Comparison of ENCODE assay signal across 8 cellular contexts in genomic region chr6:28789553-28790083, GRCh38.
DNase-seq lines count a peak whose midpoint lies in the region; ATAC-seq, FAIRE-seq and TF ChIP-seq lines count a peak whose summit lies in the region.

No MANE protein-coding gene starts in this region.

- WGBS in HepG2 (ENCODE audit: low lambda C conversion rate), result 18% methylated on average over 20 of the region's 20 CpGs

- peaks cover 6 to 41% of the 10 kb centered on the region in 2 experiments for H3K27me3 ChIP-seq in HepG2 (ENCODE audit: control insufficient read depth in 1 of 2, insufficient read depth in 2 of 2, low read length in 2 of 2)

- peaks cover 44% of the 10 kb centered on the region for H3K4me1 ChIP-seq in HepG2 (ENCODE audit: insufficient read depth, low read length)

- intact Hi-C loops in HepG2 (cut with micrococcal nuclease; ENCODE audit: unreplicated experiment), result no loop called here

- H3K36me3 Mint-ChIP-seq in activated naive CD4-positive, alpha-beta T cell treated with anti-CD3 and anti-CD28 coated beads, Interleukin-2, amount 50 U/mL, for 72 hours, result peaks cover 46 to 54% of the 10 kb centered on the region in 2 donors

- peak; percentile 71 for FAIRE-seq in HepG2 (lab: Jason Lieb, UNC)

- TF ChIP-seq POLR2A in HepG2 (IDR thresholded peaks at IDR 0.05; ENCODE audit: insufficient read depth in 1 of 2, low read depth in 2 of 2, low read length in 2 of 2), result no peak

- peak overlapping the region; percentile 20; the same call in 1 of the 2 replicates for H3K9ac ChIP-seq in HepG2 (ENCODE audit: insufficient read depth, low read depth, low read length)

- TF ChIP-seq CTCF in HepG2 (CRISPR knock-in tag; IDR thresholded peaks at IDR 0.05), result no peak

- CTCF ChIA-PET in HepG2 (lab: Yijun Ruan, JAX; ENCODE audit: low intra/inter-chr PET ratio, low total read pairs), result no interaction called here

- BruUV-seq in HepG2 (replicated peaks; lab: Mats Ljungman, UMichigan), result no TSS peak

- 0 out of 2 replicates have a peak, but pooled peaks cover 3% of the 10 kb centered on the region for H3K9me3 ChIP-seq in HepG2 (ENCODE audit: low read length)

- in situ Hi-C loops in HepG2 (cut with HindIII; ENCODE audit: extremely low pct_ligation_motif_present, low pct_unique_long_range_greater_than_20kb), result no loop called here

- peak overlapping the region; percentile 52 to 99 for H3K27ac Mint-ChIP-seq in activated naive CD4-positive, alpha-beta T cell treated with anti-CD3 and anti-CD28 coated beads, Interleukin-2, amount 50 U/mL, for 72 hours

- H3K4me2 ChIP-seq in HepG2 (ENCODE audit: low read depth, low read length), result peak overlapping the region; percentile 74

- no peaks in the 10 kb centered on the region for H3K79me2 ChIP-seq in HepG2 (ENCODE audit: insufficient read depth, low read length)

- POLR2A ChIA-PET in HepG2 (lab: Yijun Ruan, JAX), result interaction anchor here (1.5 kb wide), 1 partner anchor 31 kb away, joined by 3 read pairs; no protein-coding TSS in a partner anchor

- peaks cover 16 to 25% of the 10 kb centered on the region in 2 donors for H3K9me3 Mint-ChIP-seq in activated naive CD4-positive, alpha-beta T cell treated with anti-CD3 and anti-CD28 coated beads, Interleukin-2, amount 50 U/mL, for 72 hours

- peak overlapping the region; percentile 66 to 81 (median 76) for H3K4me3 ChIP-seq in HepG2 (replicated peaks in 1 of 3; ENCODE audit: insufficient read depth in 1 of 3, low read depth in 2 of 3, low read length in 3 of 3)

- TF ChIP-seq EP300 in HepG2 (IDR thresholded peaks at IDR 0.05; ENCODE audit: low read depth in 2 of 2, low read length in 2 of 2), result no peak
- no peak for TF ChIP-seq EP300 in HepG2 (CRISPR knock-in tag; IDR thresholded peaks at IDR 0.05; ENCODE audit: borderline replicate concordance)

- H3K27ac ChIP-seq in HepG2 (ENCODE audit: extremely low read length, insufficient read depth, low read length), result no peak overlapping the region

- no peaks in the 10 kb centered on the region for H3K36me3 ChIP-seq in HepG2 (replicated peaks in 1 of 2; ENCODE audit: control insufficient read depth in 1 of 2, insufficient read depth in 2 of 2, low read length in 2 of 2)

- peak overlapping the region; percentile 6 for H2AFZ ChIP-seq in HepG2 (ENCODE audit: low read length)

- TF ChIP-seq RAD21 in HepG2 (CRISPR knock-in tag; IDR thresholded peaks at IDR 0.05), result no peak

- peak; percentile 9 to 75 for ATAC-seq in activated naive CD4-positive, alpha-beta T cell treated with anti-CD3 and anti-CD28 coated beads, Interleukin-2, amount 50 U/mL, for 72 hours
- ATAC-seq in HepG2 (peak; percentile 42), HG02759 (IDR thresholded peaks at IDR 0.05; ENCODE audit: unreplicated experiment) (no peak), GM18511 (IDR thresholded peaks at IDR 0.05; ENCODE audit: unreplicated experiment) (no peak), HG03108 (IDR thresholded peaks at IDR 0.05; ENCODE audit: unreplicated experiment) (no peak)

- no peaks in the 10 kb centered on the region for H4K20me1 ChIP-seq in HepG2 (ENCODE audit: insufficient read depth, low read length)

- DNase-seq in activated T-cell treated with anti-CD3 and anti-CD28 coated beads for 24 hours (ENCODE audit: low read depth) (peak; percentile 31), activated T-cell treated with anti-CD3 and anti-CD28 coated beads for 4 hours (no peak), NCI-H446 treated with DMSO at 0.1 percent for 48 hours (lab: John Stamatoyannopoulos, UW) (peak; percentile 9), HepG2 (ENCODE audit: low spot score) (peak; percentile 80)
- peak in 1 of 2 donors; percentile 50 for DNase-seq in activated naive CD4-positive, alpha-beta T cell treated with anti-CD3 and anti-CD28 coated beads, Interleukin-2, amount 50 U/mL, for 72 hours (ENCODE audit: low spot score in 2 of 2)

TF ChIP-seq in HepG2, 621 proteins besides CTCF, POLR2A, EP300 and RAD21 (continues in another document):
- TF ChIP-seq GABPB1 (CRISPR knock-in tag; IDR thresholded peaks at IDR 0.05) (no peak), MED1 (CRISPR knock-in tag; IDR thresholded peaks at IDR 0.05) (peak; percentile 37; the same call in 1 of the 2 replicates), SOX13 (IDR thresholded peaks at IDR 0.05) (no peak), SOX13 (CRISPR knock-in tag; conservative IDR thresholded peaks at IDR 0.05 in 1 of 2, IDR thresholded peaks at IDR 0.05 in 1 of 2) (no peak), MEF2D (CRISPR knock-in tag; IDR thresholded peaks at IDR 0.05) (no peak), XRCC5 (optimal IDR thresholded peaks at IDR 0.05; ENCODE audit: low read length) (peak; percentile 33), NFKB2 (CRISPR knock-in tag; IDR thresholded peaks at IDR 0.05; ENCODE audit: borderline replicate concordance) (no peak), ARNT2 (CRISPR knock-in tag; IDR thresholded peaks at IDR 0.05; ENCODE audit: low read depth) (no peak), ZNF331 (CRISPR knock-in tag; IDR thresholded peaks at IDR 0.05) (peak; percentile 69; the same call in 1 of the 2 replicates), NBN (conservative IDR thresholded peaks at IDR 0.05) (no peak), PRDM15 (CRISPR knock-in tag; IDR thresholded peaks at IDR 0.05) (no peak), FOXO1 (CRISPR knock-in tag; IDR thresholded peaks at IDR 0.05) (0 out of 2 replicates have a peak, but pooled peaks have one; percentile 34), ZNF143 (CRISPR knock-in tag; IDR thresholded peaks at IDR 0.05) (no peak), ZBTB25 (CRISPR knock-in tag; IDR thresholded peaks at IDR 0.05) (0 out of 2 replicates have a peak, but pooled peaks have one; percentile 50), ZGPAT (CRISPR knock-in tag; IDR thresholded peaks at IDR 0.05) (peak; percentile 59; the same call in 1 of the 2 replicates), PTBP1 (IDR thresholded peaks at IDR 0.05; ENCODE audit: low read depth, low read length, poor library complexity, severe bottlenecking) (no peak), ZNF629 (CRISPR knock-in tag; conservative IDR thresholded peaks at IDR 0.05) (0 out of 2 replicates have a peak, but pooled peaks have one; percentile 29), ZMYM2 (CRISPR knock-in tag; IDR thresholded peaks at IDR 0.05) (no peak), CCAR2 (optimal IDR thresholded peaks at IDR 0.05; ENCODE audit: low read depth, low read length) (no peak), IKZF5 (CRISPR knock-in tag; IDR thresholded peaks at IDR 0.05) (peak; percentile 79), SMC3 (IDR thresholded peaks at IDR 0.05; ENCODE audit: low read length) (no peak)

Comparison
In these comparisons a context has a peak if more than half of its experiments do, and no peak if none do; other contexts are left out.
1. ATAC-seq: peak in activated naive CD4-positive, alpha-beta T cell treated with anti-CD3 and anti-CD28 coated beads, Interleukin-2, amount 50 U/mL, for 72 hours (2 of 2) and HepG2 (single experiment); none in HG02759 (single experiment), GM18511 (single experiment) and HG03108 (single experiment).